Comparison of ENCODE assay signal across 8 cellular contexts in the genomic region with DNA sequence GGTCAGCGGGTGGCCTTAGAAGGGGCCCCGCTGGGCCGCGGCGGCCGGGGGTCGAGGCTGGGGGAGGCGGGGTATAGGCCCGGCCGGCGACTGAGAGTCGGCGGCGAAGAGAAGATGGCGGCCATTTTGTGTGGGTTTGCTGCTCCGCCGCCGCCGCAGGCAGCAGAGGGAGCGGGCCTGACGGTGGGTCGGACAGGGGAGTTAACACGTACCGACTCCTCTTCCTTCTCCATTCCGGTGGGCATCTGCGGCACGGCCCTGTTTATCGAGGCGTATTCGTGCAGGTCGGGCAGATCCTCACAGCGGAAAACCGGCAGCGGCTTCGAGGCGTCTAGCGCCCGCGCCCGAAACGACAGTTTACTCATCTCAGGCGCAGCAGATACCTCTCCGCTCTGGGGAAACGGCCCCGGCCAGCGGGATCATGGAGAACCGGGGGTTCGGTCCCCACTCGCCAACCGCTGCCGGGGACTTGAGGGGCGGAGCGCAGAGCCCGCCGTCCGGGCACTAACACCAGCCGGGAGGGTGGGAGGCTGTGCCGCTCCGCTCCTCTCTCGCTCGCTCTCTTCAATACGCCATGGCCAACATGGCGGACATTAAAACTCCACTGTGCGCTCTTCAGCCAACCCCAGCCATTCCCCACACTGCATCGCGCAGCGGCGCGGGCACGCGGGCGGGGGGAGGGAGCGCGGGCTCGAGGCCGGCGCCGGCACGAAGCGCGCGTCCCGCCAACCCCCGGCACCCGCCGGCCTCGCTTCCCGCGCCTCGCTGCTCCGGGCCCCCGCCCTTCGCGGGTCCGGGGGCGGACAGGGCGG. TPM values are rescaled to one million over a fixed set of nuclear protein-coding genes. Genes with fewer than 3 reads are reported as not detected.
DNase-seq lines count a peak whose midpoint lies in the region; ATAC-seq, FAIRE-seq and TF ChIP-seq lines count a peak whose summit lies in the region.

A gene with protein sequence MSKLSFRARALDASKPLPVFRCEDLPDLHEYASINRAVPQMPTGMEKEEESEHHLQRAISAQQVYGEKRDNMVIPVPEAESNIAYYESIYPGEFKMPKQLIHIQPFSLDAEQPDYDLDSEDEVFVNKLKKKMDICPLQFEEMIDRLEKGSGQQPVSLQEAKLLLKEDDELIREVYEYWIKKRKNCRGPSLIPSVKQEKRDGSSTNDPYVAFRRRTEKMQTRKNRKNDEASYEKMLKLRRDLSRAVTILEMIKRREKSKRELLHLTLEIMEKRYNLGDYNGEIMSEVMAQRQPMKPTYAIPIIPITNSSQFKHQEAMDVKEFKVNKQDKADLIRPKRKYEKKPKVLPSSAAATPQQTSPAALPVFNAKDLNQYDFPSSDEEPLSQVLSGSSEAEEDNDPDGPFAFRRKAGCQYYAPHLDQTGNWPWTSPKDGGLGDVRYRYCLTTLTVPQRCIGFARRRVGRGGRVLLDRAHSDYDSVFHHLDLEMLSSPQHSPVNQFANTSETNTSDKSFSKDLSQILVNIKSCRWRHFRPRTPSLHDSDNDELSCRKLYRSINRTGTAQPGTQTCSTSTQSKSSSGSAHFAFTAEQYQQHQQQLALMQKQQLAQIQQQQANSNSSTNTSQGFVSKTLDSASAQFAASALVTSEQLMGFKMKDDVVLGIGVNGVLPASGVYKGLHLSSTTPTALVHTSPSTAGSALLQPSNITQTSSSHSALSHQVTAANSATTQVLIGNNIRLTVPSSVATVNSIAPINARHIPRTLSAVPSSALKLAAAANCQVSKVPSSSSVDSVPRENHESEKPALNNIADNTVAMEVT (minus strand): TSS at position 608 of the 812 bp plus-strand sequence. CDS start 243 bp downstream, at position 365.

- ATAC-seq in HG03442 (IDR thresholded peaks at IDR 0.05; ENCODE audit: unreplicated experiment) = peak; percentile 61
- peak; percentile 77 for ATAC-seq in effector memory CD8-positive, alpha-beta T cell (replicated peaks)

- peak within 1 kb of the TSS; percentile 100 for H4K91ac ChIP-seq in mesenchymal stem cell (ENCODE audit: low read length)

- H3K79me1 ChIP-seq in mesenchymal stem cell (replicated peaks; ENCODE audit: low read length, poor library complexity, severe bottlenecking) = peaks cover 3% of the 10 kb centered on the region

- intact Hi-C loops in CD14-positive monocyte (cut with micrococcal nuclease) = loop anchor here (2.0 to 10.0 kb wide), 6 partner anchors 28 to 292 kb away; partner anchors contain the start of gene KIF5B (in 1 of the 2)

- peaks cover 5 to 7% of the 10 kb centered on the region in 2 experiments for H3K36me3 ChIP-seq in mesenchymal stem cell (ENCODE audit: control insufficient read depth in 1 of 2, insufficient read depth in 2 of 2, low read depth in 1 of 2, low read length in 2 of 2)

- peak within 1 kb of the TSS; percentile 100 for H2BK120ac ChIP-seq in mesenchymal stem cell (ENCODE audit: low read depth, low read length)

- H2BK5ac ChIP-seq in mesenchymal stem cell (ENCODE audit: low read depth, low read length, poor library complexity, severe bottlenecking) = peak within 1 kb of the TSS; percentile 100

- CTCF ChIA-PET in activated CD8-positive, alpha-beta memory T cell treated with anti-CD3 and anti-CD28 coated beads for 36 hours (lab: Charles Lee) = interaction anchor here (0.7 to 2.0 kb wide), 15 partner anchors 9 to 96 kb away, joined by 3 to 12 read pairs (median 4); no protein-coding TSS in a partner anchor

- peaks cover 2% of the 10 kb centered on the region for H3K4me1 ChIP-seq in mesenchymal stem cell (ENCODE audit: control insufficient read depth, insufficient read depth, low read depth, low read length)

- peak within 1 kb of the TSS; percentile 100 for H4K8ac ChIP-seq in mesenchymal stem cell (ENCODE audit: low read length)

- peak within 1 kb of the TSS in 1 of 2 experiments; percentile 89 for H3K23ac ChIP-seq in mesenchymal stem cell (ENCODE audit: low read length in 2 of 2)

- H3K27me3 ChIP-seq in mesenchymal stem cell (ENCODE audit: control insufficient read depth in 1 of 2, insufficient read depth in 1 of 2, low read length in 2 of 2) = no peaks in the 10 kb centered on the region

- peak within 1 kb of the TSS; percentile 66 to 77 for H2BK12ac ChIP-seq in mesenchymal stem cell (ENCODE audit: low read length in 2 of 2)

- H3K4me3 ChIP-seq in mesenchymal stem cell (ENCODE audit: insufficient read depth in 1 of 2, low read depth in 1 of 2, low read length in 2 of 2) = peak within 1 kb of the TSS; percentile 85 to 91

- no peaks in the 10 kb centered on the region for H3K9me3 ChIP-seq in mesenchymal stem cell (ENCODE audit: control insufficient read depth, low read length)

- POLR2A ChIA-PET in activated CD8-positive, alpha-beta memory T cell treated with anti-CD3 and anti-CD28 coated beads for 36 hours (lab: Charles Lee) = interaction anchor here (0.8 to 1.8 kb wide), 5 partner anchors 10 to 95 kb away, joined by 3 to 8 read pairs (median 3); no protein-coding TSS in a partner anchor

- H2AFZ ChIP-seq in mesenchymal stem cell (ENCODE audit: low read depth, low read length) = peak within 1 kb of the TSS; percentile 89

- TF ChIP-seq CTCF in CD14-positive monocyte (IDR thresholded peaks at IDR 0.05) = no peak

- peak within 1 kb of the TSS; percentile 99 to 100 (median 100) for H3K27ac Mint-ChIP-seq in CD14-positive monocyte
- peak within 1 kb of the TSS; percentile 100 for H3K27ac Mint-ChIP-seq in effector memory CD8-positive, alpha-beta T cell

- peak within 1 kb of the TSS; percentile 100 for H3K18ac ChIP-seq in mesenchymal stem cell (ENCODE audit: low read depth in 1 of 2, low read length in 2 of 2)

- DNase-seq in CD14-positive monocyte (ENCODE audit: low spot score) (peak; percentile 87), GM19239 (ENCODE audit: insufficient read length, low spot score) (peak; percentile 86), NCI-H82 (lab: John Stamatoyannopoulos, UW) (peak; percentile 85), mesenchymal stem cell (peak; percentile 89)
- DNase-seq in effector memory CD8-positive, alpha-beta T cell = peak; percentile 85 to 89 (median 86)
- peak; percentile 79 for DNase-seq in stimulated activated CD8-positive, alpha-beta memory T cell treated with anti-CD3 and anti-CD28 coated beads, Interleukin-12 subunit alpha, Interleukin-12 subunit beta, amount 100 ng/mL, for 4 hours (ENCODE audit: low read depth)

- H3K4me2 ChIP-seq in mesenchymal stem cell (ENCODE audit: low read length, poor library complexity, severe bottlenecking) = peak within 1 kb of the TSS; percentile 95

- peak; percentile 89 for FAIRE-seq in GM19239 (lab: Jason Lieb, UNC)

- peak within 1 kb of the TSS; percentile 100 for H3K27ac ChIP-seq in mesenchymal stem cell (ENCODE audit: low read length, poor library complexity, severe bottlenecking)

- peak within 1 kb of the TSS; percentile 100 for H3K4ac ChIP-seq in mesenchymal stem cell (ENCODE audit: low read depth in 1 of 2, low read length in 2 of 2)

- peak within 1 kb of the TSS; percentile 100 for H2BK15ac ChIP-seq in mesenchymal stem cell (ENCODE audit: low read depth, poor library complexity, severe bottlenecking)

- H3K9ac ChIP-seq in mesenchymal stem cell (ENCODE audit: low read length) = peak within 1 kb of the TSS; percentile 100

- peak within 1 kb of the TSS; percentile 99 to 100 for H3K14ac ChIP-seq in mesenchymal stem cell (ENCODE audit: low read length in 2 of 2)

- H3K36me3 Mint-ChIP-seq in CD14-positive monocyte = peaks cover 17 to 19% of the 10 kb centered on the region in 2 donors
- peaks cover 62% of the 10 kb centered on the region for H3K36me3 Mint-ChIP-seq in effector memory CD8-positive, alpha-beta T cell (ENCODE audit: insufficient read depth)

- under 1% methylated on average over 53 of the region's 97 CpGs for WGBS in mesenchymal stem cell

- peak within 1 kb of the TSS; percentile 100 for H2AK5ac ChIP-seq in mesenchymal stem cell (ENCODE audit: low read length, severe bottlenecking)

- peaks cover 0 to 2% (median 0%) of the 10 kb centered on the region in 7 donors for H3K9me3 Mint-ChIP-seq in CD14-positive monocyte
- H3K9me3 Mint-ChIP-seq in effector memory CD8-positive, alpha-beta T cell = no peaks in the 10 kb centered on the region

- H3K4me1 Mint-ChIP-seq in CD14-positive monocyte = peaks cover 41% of the 10 kb centered on the region
- H3K4me1 Mint-ChIP-seq in effector memory CD8-positive, alpha-beta T cell (ENCODE audit: low read depth in 2 of 2) = peaks cover 37 to 46% of the 10 kb centered on the region in 2 donors

- H3K4me3 Mint-ChIP-seq in CD14-positive monocyte = peak within 1 kb of the TSS; percentile 86 to 95
- H3K4me3 Mint-ChIP-seq in effector memory CD8-positive, alpha-beta T cell = peak within 1 kb of the TSS; percentile 90 to 93

- H3K27me3 Mint-ChIP-seq in CD14-positive monocyte (ENCODE audit: low read depth in 3 of 3) = peaks cover 1 to 4% (median 3%) of the 10 kb centered on the region in 3 donors
- H3K27me3 Mint-ChIP-seq in effector memory CD8-positive, alpha-beta T cell = no peaks in the 10 kb centered on the region

RNA-seq across cellular contexts. Expression of the gene that starts here (rescaled TPM):
- polyA plus RNA-seq in CD14-positive monocyte = 10 to 100 TPM; 28.3 to 31.0 TPM
- 10 to 100 TPM; 24.4 to 26.1 TPM for total RNA-seq in activated CD8-positive, alpha-beta memory T cell treated with anti-CD3 and anti-CD28 coated beads for 36 hours
- polyA plus RNA-seq in mesenchymal stem cell (2013, experiment 1 of 2) = 13.3 TPM
- polyA plus RNA-seq in mesenchymal stem cell (2013, experiment 2 of 2) = 13.9 TPM

Comparison
In these comparisons a context has a peak if more than half of its experiments do, and no peak if none do; other contexts are left out.
1. Peak in every context shown above with its lines: DNase-seq, ATAC-seq, H3K4me3 ChIP-seq and H3K27ac ChIP-seq.